ENCODE assay signal across 13 cellular contexts in the genomic region with DNA sequence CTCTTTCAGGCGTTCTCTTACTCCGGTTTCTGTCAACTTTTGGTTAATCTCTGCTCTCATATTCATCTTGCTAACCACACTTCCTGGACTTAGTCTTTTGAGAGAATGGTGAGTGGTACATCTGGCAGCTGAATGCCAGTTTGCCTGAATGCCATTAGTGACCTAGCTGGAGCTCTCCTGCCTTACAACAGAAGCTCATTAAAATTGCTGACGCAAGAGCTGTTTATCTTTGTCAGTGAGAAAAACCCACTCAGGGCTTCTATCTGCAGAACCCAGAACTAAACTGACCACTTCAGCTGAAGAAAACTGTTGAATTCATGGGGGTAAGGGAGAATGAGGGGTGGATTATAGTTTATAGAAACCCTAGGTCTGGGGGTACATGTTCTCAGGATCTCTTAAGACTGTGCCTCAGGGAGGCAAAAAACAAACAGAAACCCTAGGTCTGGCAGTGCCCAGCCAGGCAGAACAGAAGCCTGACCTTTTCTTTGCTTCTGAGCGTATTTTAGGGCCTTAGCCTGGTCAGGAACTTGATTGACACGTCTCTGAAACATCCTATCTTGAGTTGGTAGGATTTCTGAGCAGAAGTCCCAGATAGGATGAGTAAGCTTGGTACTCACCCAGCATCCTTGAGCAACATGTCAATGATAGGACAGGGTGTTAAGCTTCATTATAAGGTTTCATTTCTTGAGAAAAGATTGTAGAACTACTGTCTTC. TPM values are rescaled to one million over a fixed set of nuclear protein-coding genes. Genes with fewer than 3 reads are reported as not detected.
A peak's percentile ranks its signal among the peaks of the same experiment; 100 is the strongest.
DNase-seq lines count a peak whose midpoint lies in the region; ATAC-seq and TF ChIP-seq lines count a peak whose summit lies in the region.
"Had no signal": no experiment of that assay in that cellular context is flagged by ENCODE, and none has a peak within 500 bp of the region (broad histone marks: within the 10 kb centered on the region; RNA-seq: fewer than 3 reads in every experiment).

No MANE protein-coding gene starts in this region.

- H3K79me2 ChIP-seq in DND-41 (ENCODE audit: insufficient read depth, low read length) = no peaks in the 10 kb centered on the region

- H3K27ac Mint-ChIP-seq in brain (peak overlapping the region; percentile 37 to 94 (median 91)), nephron (peak overlapping the region; percentile 7 to 67 (median 36))
- H3K27ac Mint-ChIP-seq: dendritic cell treated with granulocyte-macrophage colony-stimulating factor and Interleukin-4, amounts not matched to agents 40 ng/mL and 50 ng/mL, for 4 days had no signal

- peak overlapping the region in 4 of 5 experiments; percentile 3 to 34 (median 7) for H3K4me3 Mint-ChIP-seq in brain
- H3K4me3 Mint-ChIP-seq in nephron = no peak overlapping the region
- H3K4me3 Mint-ChIP-seq: dendritic cell treated with granulocyte-macrophage colony-stimulating factor and Interleukin-4, amounts not matched to agents 40 ng/mL and 50 ng/mL, for 4 days had no signal

- no peak overlapping the region for H3K4me2 ChIP-seq in DND-41 (ENCODE audit: insufficient read depth, low read length)

- H3K9me3 ChIP-seq in DND-41 (ENCODE audit: insufficient read depth, low read length, severe bottlenecking) (no peaks in the 10 kb centered on the region), adrenal gland (replicated peaks in 1 of 3) (no peaks in the 10 kb centered on the region)
- H3K9me3 ChIP-seq: SJCRH30 had no signal

- TF ChIP-seq POLR2A in adrenal gland (IDR thresholded peaks at IDR 0.05) = no peak

- no peak for TF ChIP-seq CTCF in DND-41 (IDR thresholded peaks at IDR 0.05; ENCODE audit: borderline replicate concordance, extremely low read depth, low read length, poor library complexity, severe bottlenecking)
- no peak for TF ChIP-seq CTCF in brain (conservative IDR thresholded peaks at IDR 0.05)
- no peak for TF ChIP-seq CTCF in nephron (IDR thresholded peaks at IDR 0.05; ENCODE audit: unreplicated experiment in 3 of 3)
- TF ChIP-seq CTCF in adrenal gland (IDR thresholded peaks at IDR 0.05) = no peak

- H3K4me1 Mint-ChIP-seq in brain (peaks cover 44% of the 10 kb centered on the region), nephron (peaks cover 24% of the 10 kb centered on the region)

- 87 to 93% (median 90%) methylated on average over 5 of the region's 5 CpGs for WGBS in adrenal gland, 4 donors

- H3K36me3 Mint-ChIP-seq in brain (peaks cover 52% of the 10 kb centered on the region), nephron (ENCODE audit: low read depth) (peaks cover 40% of the 10 kb centered on the region)

- H3K36me3 ChIP-seq in DND-41 (ENCODE audit: insufficient read depth, low read length) = peaks cover 30% of the 10 kb centered on the region
- peaks cover 0 to 7% of the 10 kb centered on the region in 2 donors for H3K36me3 ChIP-seq in adrenal gland (replicated peaks in 1 of 2)
- H3K36me3 ChIP-seq: SJCRH30 had no signal

- H3K4me1 ChIP-seq in DND-41 (ENCODE audit: insufficient read depth, low read length) (no peaks in the 10 kb centered on the region), adrenal gland (replicated peaks in 1 of 2) (no peaks in the 10 kb centered on the region)

- intact Hi-C loops in adrenal gland (cut with DNase I) = no loop called here

- DNase-seq in DND-41 (no peak), M059J (ENCODE audit: low read depth) (peak; percentile 45), adrenal gland (no peak)
- DNase-seq: activated gamma-delta T cell treated with Interleukin-2 at 50 U/mL for 16 hours, SJCRH30, trophoblast cell had no signal

- H3K27me3 Mint-ChIP-seq in brain (no peaks in the 10 kb centered on the region), nephron (ENCODE audit: low read depth) (no peaks in the 10 kb centered on the region)
- H3K27me3 Mint-ChIP-seq: dendritic cell treated with granulocyte-macrophage colony-stimulating factor and Interleukin-4, amounts not matched to agents 40 ng/mL and 50 ng/mL, for 4 days had no signal

- ATAC-seq in DND-41 (ENCODE audit: insufficient read depth, low read depth) (0 out of 3 replicates have a peak, but pooled peaks have one; percentile 35), GM18870 (IDR thresholded peaks at IDR 0.05; ENCODE audit: unreplicated experiment) (no peak), HG03342 (IDR thresholded peaks at IDR 0.05; ENCODE audit: unreplicated experiment) (no peak), GM21423 (IDR thresholded peaks at IDR 0.05; ENCODE audit: unreplicated experiment) (no peak)
- ATAC-seq: GM12878 had no signal

- no peaks in the 10 kb centered on the region for H4K20me1 ChIP-seq in DND-41 (ENCODE audit: insufficient read depth, low read length)

- H2AFZ ChIP-seq in DND-41 (ENCODE audit: low read depth, low read length) = no peak overlapping the region

- H3K27ac ChIP-seq in DND-41 (ENCODE audit: low read length) (no peak overlapping the region), adrenal gland (peak overlapping the region in 1 of 5 donors; percentile 29)
- H3K27ac ChIP-seq: SJCRH30 had no signal

- H3K9ac ChIP-seq in DND-41 (ENCODE audit: low read depth, low read length) = no peak overlapping the region

- H3K4me3 ChIP-seq in DND-41 (ENCODE audit: low read depth in 1 of 2, low read length in 2 of 2) = no peak overlapping the region
- no peak overlapping the region for H3K4me3 ChIP-seq in adrenal gland
- H3K4me3 ChIP-seq: GM12878, SJCRH30 had no signal

- H3K9me3 Mint-ChIP-seq in brain = no peaks in the 10 kb centered on the region
- no peaks in the 10 kb centered on the region for H3K9me3 Mint-ChIP-seq in nephron
- H3K9me3 Mint-ChIP-seq: dendritic cell treated with granulocyte-macrophage colony-stimulating factor and Interleukin-4, amounts not matched to agents 40 ng/mL and 50 ng/mL, for 4 days had no signal

- H3K27me3 ChIP-seq in DND-41 (ENCODE audit: insufficient read depth, low read length, poor library complexity) = no peaks in the 10 kb centered on the region
- H3K27me3 ChIP-seq in adrenal gland = no peaks in the 10 kb centered on the region
- H3K27me3 ChIP-seq: SJCRH30 had no signal

RNA-seq across cellular contexts. Expression of gene YWHAH, which starts 52.8 kb away (rescaled TPM):
- 176 and 196 TPM in 2 replicates for total RNA-seq in M059J (2014; rRNA removed; shearing (Covaris generic))
- polyA plus RNA-seq in brain (ENCODE audit: insufficient read depth, low read depth, low replicate concordance) (285 TPM), adrenal gland (100 to 1,000 TPM in 1 of 3 donors, 10 to 100 TPM in 2; 50.6 to 116 (median 53.5) TPM)
- 100 to 1,000 TPM in 3 of 8 donors, 10 to 100 TPM in 5; 60.3 to 128 (median 85.1) TPM for total RNA-seq in adrenal gland

Comparison
In these comparisons a context has a peak if more than half of its experiments do, and no peak if none do; other contexts are left out.
1. H3K4me3 Mint-ChIP-seq: peak in brain (4 of 5); none in nephron (0 of 3).